9 cellular contexts compared by ENCODE assay signal in the genomic region with DNA sequence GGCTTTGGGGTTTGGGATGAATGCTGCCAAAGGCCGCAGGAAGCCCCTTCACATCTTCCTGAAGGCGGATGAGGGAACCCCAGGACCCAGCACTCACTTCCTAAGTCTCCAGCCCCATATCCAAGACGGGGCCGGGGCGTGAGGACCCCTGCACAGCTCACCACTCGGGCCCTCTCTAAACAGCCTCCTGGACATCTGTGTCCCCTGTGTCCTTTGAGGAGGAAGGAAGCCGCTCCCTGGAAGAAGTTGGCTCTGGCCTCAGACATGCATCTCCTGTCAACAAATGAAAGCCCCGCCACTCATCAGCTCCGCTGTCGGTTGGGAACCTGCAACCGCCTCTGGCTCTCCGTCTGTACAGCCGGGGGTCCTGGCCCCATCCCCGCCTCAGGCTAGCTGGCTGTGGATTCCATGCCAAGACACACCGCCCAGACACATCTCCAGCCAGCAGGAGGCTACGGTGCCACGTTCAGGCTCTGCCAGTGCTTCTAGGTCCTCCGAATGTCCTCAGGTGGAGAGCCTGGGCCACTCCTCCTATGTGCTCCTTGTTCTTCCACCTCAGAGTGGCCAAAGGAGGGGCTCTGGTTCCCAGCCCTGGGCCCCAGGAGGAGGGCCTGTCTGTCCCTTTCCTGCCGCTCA.
DNase-seq lines count a peak whose midpoint lies in the region; ATAC-seq and TF ChIP-seq lines count a peak whose summit lies in the region.
"Had no signal": no experiment of that assay in that cellular context is flagged by ENCODE, and none has a peak within 500 bp of the region (broad histone marks: within the 10 kb centered on the region; RNA-seq: fewer than 3 reads in every experiment).

No MANE protein-coding gene starts in this region.

- peaks cover 6% of the 10 kb centered on the region for H3K4me1 Mint-ChIP-seq in MCF 10A (ENCODE audit: insufficient read depth, unreplicated experiment)

- ATAC-seq in left lung: peak; percentile 34
- no peak for ATAC-seq in HG02610 (IDR thresholded peaks at IDR 0.05; ENCODE audit: unreplicated experiment)

- POLR2A ChIA-PET in MCF 10A (lab: Yijun Ruan, JAX): interaction anchor here (0.6 to 0.8 kb wide), 3 partner anchors 11 to 126 kb away, joined by 3 read pairs; no protein-coding TSS in a partner anchor

- H3K27ac ChIP-seq in left lung: peak overlapping the region; percentile 81 to 83
- H3K27ac ChIP-seq in transverse colon: peak overlapping the region; percentile 40 to 78 (median 54)
- H3K27ac ChIP-seq: ovary had no signal

- no peak for TF ChIP-seq EP300 in transverse colon (IDR thresholded peaks at IDR 0.05; ENCODE audit: low read depth)

- no peaks in the 10 kb centered on the region for H3K36me3 Mint-ChIP-seq in MCF 10A (ENCODE audit: insufficient read depth, unreplicated experiment)

- H3K27ac Mint-ChIP-seq in MCF 10A (ENCODE audit: low read depth, unreplicated experiment): no peak overlapping the region

- TF ChIP-seq CTCF in MCF 10A (IDR thresholded peaks at IDR 0.05; ENCODE audit: unreplicated experiment) (no peak), left lung (IDR thresholded peaks at IDR 0.05) (no peak), transverse colon (IDR thresholded peaks at IDR 0.05) (no peak)

- 84 to 100% methylated on average over 1 to 18 of the region's 19 CpGs for WGBS in transverse colon (ENCODE audit: low coverage in 1 of 2), 2 donors

- no peaks in the 10 kb centered on the region for H3K9me3 Mint-ChIP-seq in MCF 10A (ENCODE audit: unreplicated experiment)

- no peak overlapping the region for H3K4me3 Mint-ChIP-seq in MCF 10A (ENCODE audit: unreplicated experiment)

- H3K4me1 ChIP-seq in left lung (peaks cover 0 to 7% of the 10 kb centered on the region in 2 donors), transverse colon (peaks cover 0 to 32% (median 10%) of the 10 kb centered on the region in 4 donors)

- CTCF ChIA-PET in MCF 10A (lab: Yijun Ruan, JAX): interaction anchor here (1.0 to 1.2 kb wide), 2 partner anchors 59 to 86 kb away, joined by 3 read pairs; no protein-coding TSS in a partner anchor

- no peaks in the 10 kb centered on the region for H3K36me3 ChIP-seq in left lung
- no peaks in the 10 kb centered on the region for H3K36me3 ChIP-seq in transverse colon
- H3K36me3 ChIP-seq: ovary had no signal

- no peak for TF ChIP-seq POLR2A in transverse colon (IDR thresholded peaks at IDR 0.05)

- DNase-seq in activated T-cell treated with anti-CD3 and anti-CD28 coated beads, Interleukin-2, amount 50 U/mL, for 1 hour: peak; percentile 18
- no peak for DNase-seq in activated T-cell treated with anti-CD3 and anti-CD28 coated beads, Interleukin-2, amount 50 U/mL, for 48 hours
- DNase-seq in MCF 10A (ENCODE audit: unreplicated experiment) (peak; percentile 55), left lung (peak; percentile 38 to 58), transverse colon (peak; percentile 11), HuH-7 (ENCODE audit: low spot score) (no peak)
- DNase-seq in stimulated activated naive CD4-positive, alpha-beta T cell treated with Interleukin-2 at 50 U/mL for 16 hours (lab: John Stamatoyannopoulos, UW): no peak

- in situ Hi-C loops in transverse colon (cut with MboI; ENCODE audit: low pct_ligation_motif_present in 1 of 4, low pct_unique_long_range_greater_than_20kb in 1 of 4, low sequenced_read_pairs in 3 of 4): no loop called here

- H3K27me3 ChIP-seq in left lung (no peaks in the 10 kb centered on the region), transverse colon (no peaks in the 10 kb centered on the region)
- H3K27me3 ChIP-seq: ovary had no signal

- intact Hi-C loops in MCF 10A (cut with micrococcal nuclease): loop anchor here (5.0 kb wide), 2 partner anchors 142 to 277 kb away; a partner anchor contains a TSS
- intact Hi-C loops in left lung (cut with DNase I): no loop called here
- intact Hi-C loops in transverse colon (cut with DNase I; ENCODE audit: low total_unique reads): no loop called here

- H3K4me3 ChIP-seq in left lung (no peak overlapping the region), transverse colon (no peak overlapping the region)
- H3K4me3 ChIP-seq: ovary had no signal

- no TSS peak for BruUV-seq in MCF 10A (replicated peaks; lab: Mats Ljungman, UMichigan)

- H3K9me3 ChIP-seq in left lung (no peaks in the 10 kb centered on the region), transverse colon (no peaks in the 10 kb centered on the region)
- H3K9me3 ChIP-seq: ovary had no signal

- H3K27me3 Mint-ChIP-seq in MCF 10A (ENCODE audit: insufficient read depth, unreplicated experiment): no peaks in the 10 kb centered on the region

Comparison
In these comparisons a context has a peak if more than half of its experiments do, and no peak if none do; other contexts are left out.
1. DNase-seq: peak in activated T-cell treated with anti-CD3 and anti-CD28 coated beads, Interleukin-2, amount 50 U/mL, for 1 hour (single experiment), MCF 10A (single experiment), left lung (2 of 2) and transverse colon (single experiment); none in activated T-cell treated with anti-CD3 and anti-CD28 coated beads, Interleukin-2, amount 50 U/mL, for 48 hours (0 of 2), stimulated activated naive CD4-positive, alpha-beta T cell treated with Interleukin-2 at 50 U/mL for 16 hours (single experiment) and HuH-7 (single experiment).